8 cellular contexts compared by ENCODE assay signal in genomic region chr12:122523846-122524718, GRCh38. TPM values are rescaled to one million over a fixed set of nuclear protein-coding genes. Genes with fewer than 3 reads are reported as not detected.
DNase-seq lines count a peak whose midpoint lies in the region; ATAC-seq and TF ChIP-seq lines count a peak whose summit lies in the region.

No MANE protein-coding gene starts in this region.

- H3K9me3 ChIP-seq in heart left ventricle (no peaks in the 10 kb centered on the region), ascending aorta (no peaks in the 10 kb centered on the region), right lobe of liver (no peaks in the 10 kb centered on the region), vagina (no peaks in the 10 kb centered on the region)

- TF ChIP-seq POLR2A in heart left ventricle (IDR thresholded peaks at IDR 0.05) = no peak
- TF ChIP-seq POLR2A in right lobe of liver (IDR thresholded peaks at IDR 0.05) = no peak
- no peak for TF ChIP-seq POLR2A in vagina (IDR thresholded peaks at IDR 0.05)

- WGBS in heart left ventricle, 4 donors = 18 to 23% (median 19%) methylated on average over 8 of the region's 8 CpGs
- 22% methylated on average over 8 of the region's 8 CpGs for WGBS in right lobe of liver (ENCODE audit: insufficient coverage, low coverage, low lambda C conversion rate, missing lambda C conversion rate)

- peak overlapping the region in 3 of 12 donors; percentile 0 to 94 (median 57) for H3K27ac ChIP-seq in heart left ventricle
- peak overlapping the region in 1 of 2 donors; percentile 79 for H3K27ac ChIP-seq in ascending aorta
- peak overlapping the region in 1 of 3 donors; percentile 5 for H3K27ac ChIP-seq in right lobe of liver
- H3K27ac ChIP-seq in vagina = peak overlapping the region; percentile 42

- intact Hi-C loops in heart left ventricle (cut with DNase I) = loop anchor here in 2 of 10 donors (2.0 to 10.0 kb wide), 2 partner anchors 23 to 231 kb away; partner anchors contain the start of genes DENR (in 1 of the 2) and ZCCHC8 (in 1 of the 2)
- intact Hi-C loops in Right ventricle myocardium superior (cut with DNase I) = no loop called here
- intact Hi-C loops in ascending aorta (cut with DNase I) = no loop called here
- intact Hi-C loops in right lobe of liver (cut with DNase I) = no loop called here
- intact Hi-C loops in vagina (cut with DNase I) = no loop called here

- H3K4me3 ChIP-seq in heart left ventricle = peak overlapping the region in 10 of 12 donors; percentile 55 to 92 (median 76)
- H3K4me3 ChIP-seq in ascending aorta = peak overlapping the region; percentile 69 to 89
- H3K4me3 ChIP-seq in right lobe of liver = peak overlapping the region; percentile 53 to 75 (median 70)
- peak overlapping the region; percentile 28 to 67 for H3K4me3 ChIP-seq in vagina

- ATAC-seq in heart left ventricle = no peak
- no peak for ATAC-seq in Right ventricle myocardium superior (ENCODE audit: poor library complexity)
- no peak for ATAC-seq in right lobe of liver
- no peak for ATAC-seq in GM19035 (IDR thresholded peaks at IDR 0.05; ENCODE audit: unreplicated experiment)
- no peak for ATAC-seq in GM18511 (IDR thresholded peaks at IDR 0.05; ENCODE audit: unreplicated experiment)
- ATAC-seq in HG02852 (IDR thresholded peaks at IDR 0.05; ENCODE audit: unreplicated experiment) = no peak

- H3K27me3 ChIP-seq in heart left ventricle (no peaks in the 10 kb centered on the region), ascending aorta (no peaks in the 10 kb centered on the region), right lobe of liver (no peaks in the 10 kb centered on the region), vagina (no peaks in the 10 kb centered on the region)

- H3K36me3 ChIP-seq in heart left ventricle (peaks cover 0 to 61% (median 43%) of the 10 kb centered on the region in 9 donors), ascending aorta (peaks cover 39 to 41% of the 10 kb centered on the region in 2 donors), right lobe of liver (peaks cover 14 to 31% (median 24%) of the 10 kb centered on the region in 4 donors), vagina (peaks cover 0 to 30% of the 10 kb centered on the region in 2 donors)

- H3K4me1 ChIP-seq in heart left ventricle (peaks cover 12 to 53% (median 45%) of the 10 kb centered on the region in 12 donors), ascending aorta (peaks cover 14 to 29% of the 10 kb centered on the region in 2 donors), right lobe of liver (peaks cover 0 to 35% (median 16%) of the 10 kb centered on the region in 4 donors), vagina (peaks cover 48% of the 10 kb centered on the region)

- no peak for DNase-seq in heart left ventricle
- DNase-seq in Right ventricle myocardium superior = no peak
- DNase-seq in ascending aorta (ENCODE audit: low spot score in 2 of 2) = no peak
- no peak for DNase-seq in right lobe of liver
- DNase-seq in vagina (ENCODE audit: extremely low spot score in 2 of 2) = no peak

- TF ChIP-seq CTCF in heart left ventricle (IDR thresholded peaks at IDR 0.05) (no peak), ascending aorta (IDR thresholded peaks at IDR 0.05) (no peak), right lobe of liver (IDR thresholded peaks at IDR 0.05) (no peak), vagina (IDR thresholded peaks at IDR 0.05) (no peak)

RNA-seq across cellular contexts. Expression of gene RSRC2, which starts 2.7 kb away (rescaled TPM):
- 10 to 100 TPM; 31.1 to 46.5 (median 35.4) TPM for total RNA-seq in heart left ventricle
- 10 to 100 TPM; 34.1 to 34.8 TPM for polyA plus RNA-seq in heart left ventricle
- 35.1 TPM for total RNA-seq in Right ventricle myocardium superior
- total RNA-seq in ascending aorta = 44.8 TPM
- 10 to 100 TPM; 17.6 to 27.7 (median 23.4) TPM for total RNA-seq in right lobe of liver
- total RNA-seq in vagina = 93.3 TPM

RNA-seq across cellular contexts. Expression of gene KNTC1, which starts 3.0 kb away (rescaled TPM):
- 10 to 100 TPM in 1 of 9 donors, 1 to 10 TPM in 8; 2.2 to 10.4 (median 2.9) TPM for total RNA-seq in heart left ventricle
- 1 to 10 TPM; 2.1 to 2.5 TPM for polyA plus RNA-seq in heart left ventricle
- total RNA-seq in Right ventricle myocardium superior = 2.3 TPM
- total RNA-seq in ascending aorta = 10.5 TPM
- total RNA-seq in right lobe of liver = 10 to 100 TPM in 1 of 6 experiments, 1 to 10 TPM in 5; 2.1 to 10.7 (median 3.5) TPM
- total RNA-seq in vagina = 18.7 TPM

RNA-seq across cellular contexts. Expression of gene ZCCHC8, which starts 23.4 kb away (rescaled TPM):
- total RNA-seq in heart left ventricle = 10 to 100 TPM in 2 of 9 donors, 1 to 10 TPM in 7; 6.4 to 14.3 (median 8.0) TPM
- 10 to 100 TPM in 1 of 2 donors, 1 to 10 TPM in 1; 7.1 to 11.0 TPM for polyA plus RNA-seq in heart left ventricle
- 8.0 TPM for total RNA-seq in Right ventricle myocardium superior
- total RNA-seq in ascending aorta = 6.4 TPM
- total RNA-seq in right lobe of liver = 10 to 100 TPM in 2 of 6 experiments, 1 to 10 TPM in 4; 8.5 to 13.0 (median 9.3) TPM
- 28.2 TPM for total RNA-seq in vagina
